In the genomic region with DNA sequence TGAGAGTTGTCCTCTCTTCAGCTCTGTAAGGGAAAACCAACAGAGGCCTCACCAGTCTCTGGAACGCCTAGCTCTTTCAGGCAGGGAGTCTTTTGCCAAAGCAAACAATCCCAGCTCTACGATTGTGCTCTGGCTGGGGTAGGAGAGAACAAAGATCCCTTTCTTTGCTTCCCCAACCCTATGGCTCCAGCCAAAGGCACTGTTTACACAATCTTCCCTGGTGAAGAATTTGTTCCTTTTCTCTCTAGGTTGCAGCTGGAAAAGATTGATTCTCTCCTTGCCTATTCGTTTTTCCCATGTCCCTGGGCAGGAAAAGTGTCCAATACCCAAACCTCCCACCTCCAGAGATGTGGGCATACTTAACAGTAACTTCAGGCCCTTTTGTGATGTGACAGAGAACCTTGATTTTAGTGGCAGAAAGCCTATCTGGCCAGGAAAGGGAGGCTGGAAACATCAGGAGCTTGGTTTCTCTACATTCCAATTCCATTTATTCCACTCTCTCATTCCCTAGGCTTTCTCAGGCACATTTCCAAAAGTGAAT, we compare ENCODE assay signal across 9 cellular contexts. TPM values are rescaled to one million over a fixed set of nuclear protein-coding genes. Genes with fewer than 3 reads are reported as not detected.
DNase-seq lines count a peak whose midpoint lies in the region; ATAC-seq lines count a peak whose summit lies in the region.
"Had no signal": no experiment of that assay in that cellular context is flagged by ENCODE, and none has a peak within 500 bp of the region (broad histone marks: within the 10 kb centered on the region; RNA-seq: fewer than 3 reads in every experiment).

No MANE protein-coding gene starts in this region.

- DNase-seq in DMS 273 (lab: John Stamatoyannopoulos, UW; ENCODE audit: unreplicated experiment) = peak; percentile 52
- DNase-seq in NCI-H446 treated with DMSO at 0.1 percent for 48 hours (lab: John Stamatoyannopoulos, UW) = peak; percentile 88
- DNase-seq in epidermal melanocyte (ENCODE audit: insufficient read length, low spot score) = peak; percentile 57
- DNase-seq in HPDE6-E6E7 (ENCODE audit: extremely low spot score) = no peak
- no peak for DNase-seq in activated CD4-positive, alpha-beta T cell treated with anti-CD3 and anti-CD28 coated beads, Interleukin-2, amount 10 ng/mL, durations not matched to agents 24 days and 14 days
- DNase-seq in HUDEP-2 (lab: John Stamatoyannopoulos, UW; ENCODE audit: unreplicated experiment in 76 of 76) = no peak

- peak overlapping the region; percentile 10 to 17 for H3K4me3 ChIP-seq in mucosa of rectum (ENCODE audit: low read length in 2 of 2)

- H3K27me3 ChIP-seq in mucosa of rectum (ENCODE audit: control insufficient read depth in 2 of 2, insufficient read depth in 2 of 2, low read length in 2 of 2) = no peaks in the 10 kb centered on the region

- peak overlapping the region; percentile 79 to 85 for H3K27ac ChIP-seq in mucosa of rectum (ENCODE audit: low read depth in 2 of 2, low read length in 2 of 2)

- H3K9me3 Mint-ChIP-seq in activated CD4-positive, alpha-beta T cell treated with anti-CD3 and anti-CD28 coated beads, Interleukin-2, amount 10 ng/mL, durations not matched to agents 24 days and 14 days = no peaks in the 10 kb centered on the region
- H3K9me3 Mint-ChIP-seq: dendritic cell treated with granulocyte-macrophage colony-stimulating factor and Interleukin-4, amounts not matched to agents 40 ng/mL and 50 ng/mL, for 4 days had no signal

- no peaks in the 10 kb centered on the region for H3K9me3 ChIP-seq in mucosa of rectum (ENCODE audit: control insufficient read depth in 2 of 2, low read length in 2 of 2)

- no peak overlapping the region for H3K27ac Mint-ChIP-seq in activated CD4-positive, alpha-beta T cell treated with anti-CD3 and anti-CD28 coated beads, Interleukin-2, amount 10 ng/mL, durations not matched to agents 24 days and 14 days
- H3K27ac Mint-ChIP-seq: dendritic cell treated with granulocyte-macrophage colony-stimulating factor and Interleukin-4, amounts not matched to agents 40 ng/mL and 50 ng/mL, for 4 days had no signal

- peak overlapping the region; percentile 16 to 42 for H3K9ac ChIP-seq in mucosa of rectum (ENCODE audit: low read depth in 1 of 2, low read length in 2 of 2)

- peaks cover 2% of the 10 kb centered on the region for H3K4me1 Mint-ChIP-seq in activated CD4-positive, alpha-beta T cell treated with anti-CD3 and anti-CD28 coated beads, Interleukin-2, amount 10 ng/mL, durations not matched to agents 24 days and 14 days

- no peaks in the 10 kb centered on the region for H3K27me3 Mint-ChIP-seq in activated CD4-positive, alpha-beta T cell treated with anti-CD3 and anti-CD28 coated beads, Interleukin-2, amount 10 ng/mL, durations not matched to agents 24 days and 14 days
- H3K27me3 Mint-ChIP-seq: dendritic cell treated with granulocyte-macrophage colony-stimulating factor and Interleukin-4, amounts not matched to agents 40 ng/mL and 50 ng/mL, for 4 days had no signal

- H3K36me3 Mint-ChIP-seq in activated CD4-positive, alpha-beta T cell treated with anti-CD3 and anti-CD28 coated beads, Interleukin-2, amount 10 ng/mL, durations not matched to agents 24 days and 14 days (ENCODE audit: low read depth) = peaks cover 17% of the 10 kb centered on the region

- ATAC-seq in HG03039 (IDR thresholded peaks at IDR 0.05; ENCODE audit: unreplicated experiment) = no peak

- no peak overlapping the region for H3K4me3 Mint-ChIP-seq in activated CD4-positive, alpha-beta T cell treated with anti-CD3 and anti-CD28 coated beads, Interleukin-2, amount 10 ng/mL, durations not matched to agents 24 days and 14 days
- H3K4me3 Mint-ChIP-seq: dendritic cell treated with granulocyte-macrophage colony-stimulating factor and Interleukin-4, amounts not matched to agents 40 ng/mL and 50 ng/mL, for 4 days had no signal

- peaks cover 6% of the 10 kb centered on the region in 2 donors for H3K36me3 ChIP-seq in mucosa of rectum (ENCODE audit: control insufficient read depth in 2 of 2, insufficient read depth in 2 of 2, low read length in 2 of 2)

- H3K4me1 ChIP-seq in mucosa of rectum (ENCODE audit: control insufficient read depth in 2 of 2, insufficient read depth in 2 of 2, low read length in 2 of 2) = peaks cover 16 to 24% of the 10 kb centered on the region in 2 donors

- intact Hi-C loops in activated CD4-positive, alpha-beta T cell treated with anti-CD3 and anti-CD28 coated beads, Interleukin-2, amount 10 ng/mL, durations not matched to agents 24 days and 14 days (cut with micrococcal nuclease) = no loop called here

RNA-seq across cellular contexts. Expression of gene ATP5MC2, which starts 16.8 kb away (rescaled TPM):
- total RNA-seq in activated CD4-positive, alpha-beta T cell treated with anti-CD3 and anti-CD28 coated beads, Interleukin-2, amount 10 ng/mL, durations not matched to agents 24 days and 14 days = 408 and 411 TPM in 2 replicates

RNA-seq across cellular contexts. Expression of gene ATF7, which starts 32.9 kb away (rescaled TPM):
- 23.0 and 31.5 TPM in 2 replicates for total RNA-seq in activated CD4-positive, alpha-beta T cell treated with anti-CD3 and anti-CD28 coated beads, Interleukin-2, amount 10 ng/mL, durations not matched to agents 24 days and 14 days

Comparison
In these comparisons a context has a peak if more than half of its experiments do, and no peak if none do; other contexts are left out.
1. DNase-seq: peak in DMS 273 (single experiment), NCI-H446 treated with DMSO at 0.1 percent for 48 hours (single experiment) and epidermal melanocyte (single experiment); none in HPDE6-E6E7 (single experiment), activated CD4-positive, alpha-beta T cell treated with anti-CD3 and anti-CD28 coated beads, Interleukin-2, amount 10 ng/mL, durations not matched to agents 24 days and 14 days (single experiment) and HUDEP-2 (0 of 76).